In genomic region chr4:183354213-183354612, GRCh38 we compare ENCODE assay signal across 1 cellular context.
TF ChIP-seq lines count a peak whose summit lies in the region.

No MANE protein-coding gene starts in this region.

TF ChIP-seq in IMR-90, 13 proteins besides CTCF, POLR2A, EP300 and RAD21:
- TF ChIP-seq RFX5 (IDR thresholded peaks at IDR 0.05; ENCODE audit: low read depth, low read length) (no peak), CEBPB (IDR thresholded peaks at IDR 0.05; ENCODE audit: low read depth, low read length) (no peak), CHD1 (IDR thresholded peaks at IDR 0.05; ENCODE audit: low read depth, low read length) (no peak), RCOR1 (IDR thresholded peaks at IDR 0.05; ENCODE audit: insufficient replicate concordance, low read length) (no peak), ELK1 (IDR thresholded peaks at IDR 0.05; ENCODE audit: borderline replicate concordance, low read depth, low read length) (no peak), MXI1 (IDR thresholded peaks at IDR 0.05; ENCODE audit: borderline replicate concordance, low read depth, low read length) (no peak), FOS (IDR thresholded peaks at IDR 0.05; ENCODE audit: low read depth, low read length) (no peak), SMC3 (IDR thresholded peaks at IDR 0.05; ENCODE audit: low read depth, low read length) (no peak), NFE2L2 (IDR thresholded peaks at IDR 0.05; ENCODE audit: low read depth, low read length) (no peak), USF2 (IDR thresholded peaks at IDR 0.05; ENCODE audit: low read depth, low read length) (no peak), MAZ (IDR thresholded peaks at IDR 0.05; ENCODE audit: borderline replicate concordance, low read depth, low read length) (no peak), MAFK (IDR thresholded peaks at IDR 0.05; ENCODE audit: low read depth, low read length) (no peak), BHLHE40 (IDR thresholded peaks at IDR 0.05; ENCODE audit: low read depth, low read length) (no peak)
